21 cellular contexts compared by ENCODE assay signal in genomic region chr18:10797882-10798281, GRCh38.
DNase-seq lines count a peak whose midpoint lies in the region; ATAC-seq and TF ChIP-seq lines count a peak whose summit lies in the region.
"Had no signal": no experiment of that assay in that cellular context is flagged by ENCODE, and none has a peak within 500 bp of the region (broad histone marks: within the 10 kb centered on the region; RNA-seq: fewer than 3 reads in every experiment).

No MANE protein-coding gene starts in this region.

- ATAC-seq in esophagus mucosa (peak; percentile 31), HG03108 (IDR thresholded peaks at IDR 0.05; ENCODE audit: unreplicated experiment) (no peak)
- ATAC-seq: gastrocnemius medialis; stimulated activated memory B cell treated with anti-CD40 and anti-IgM and Interleukin-4, amounts not matched to agents 10 μg/mL and 1 μg/mL and 100 μg/mL, for 72 hours had no signal

- no peaks in the 10 kb centered on the region for H3K9me3 Mint-ChIP-seq in type B pancreatic cell
- H3K9me3 Mint-ChIP-seq in activated naive CD4-positive, alpha-beta T cell treated with anti-CD3 and anti-CD28 coated beads for 36 hours: no peaks in the 10 kb centered on the region
- H3K9me3 Mint-ChIP-seq: dendritic cell treated with granulocyte-macrophage colony-stimulating factor and Interleukin-4, amounts not matched to agents 40 ng/mL and 50 ng/mL, for 4 days; nephron; stimulated activated memory B cell treated with anti-CD40 and anti-IgM and Interleukin-4, amounts not matched to agents 10 μg/mL and 1 μg/mL and 100 μg/mL, for 72 hours had no signal

- TF ChIP-seq POLR2A in adrenal gland (IDR thresholded peaks at IDR 0.05): no peak

- no peaks in the 10 kb centered on the region for H3K27me3 ChIP-seq in adrenal gland
- H3K27me3 ChIP-seq: gastrocnemius medialis had no signal

- peak overlapping the region; percentile 100 for H3K27ac Mint-ChIP-seq in type B pancreatic cell
- no peak overlapping the region for H3K27ac Mint-ChIP-seq in activated naive CD4-positive, alpha-beta T cell treated with anti-CD3 and anti-CD28 coated beads for 36 hours
- H3K27ac Mint-ChIP-seq: dendritic cell treated with granulocyte-macrophage colony-stimulating factor and Interleukin-4, amounts not matched to agents 40 ng/mL and 50 ng/mL, for 4 days; nephron; stimulated activated memory B cell treated with anti-CD40 and anti-IgM and Interleukin-4, amounts not matched to agents 10 μg/mL and 1 μg/mL and 100 μg/mL, for 72 hours had no signal

- H3K27me3 Mint-ChIP-seq in type B pancreatic cell: no peaks in the 10 kb centered on the region
- H3K27me3 Mint-ChIP-seq in activated naive CD4-positive, alpha-beta T cell treated with anti-CD3 and anti-CD28 coated beads for 36 hours (ENCODE audit: low read depth): peaks cover 2% of the 10 kb centered on the region
- H3K27me3 Mint-ChIP-seq: dendritic cell treated with granulocyte-macrophage colony-stimulating factor and Interleukin-4, amounts not matched to agents 40 ng/mL and 50 ng/mL, for 4 days had no signal

- no peaks in the 10 kb centered on the region for H3K36me3 ChIP-seq in adrenal gland (replicated peaks in 1 of 2)
- H3K36me3 ChIP-seq: gastrocnemius medialis, HAP-1 had no signal

- H3K4me3 Mint-ChIP-seq in type B pancreatic cell: no peak overlapping the region
- no peak overlapping the region for H3K4me3 Mint-ChIP-seq in activated naive CD4-positive, alpha-beta T cell treated with anti-CD3 and anti-CD28 coated beads for 36 hours
- H3K4me3 Mint-ChIP-seq: dendritic cell treated with granulocyte-macrophage colony-stimulating factor and Interleukin-4, amounts not matched to agents 40 ng/mL and 50 ng/mL, for 4 days; nephron; stimulated activated memory B cell treated with anti-CD40 and anti-IgM and Interleukin-4, amounts not matched to agents 10 μg/mL and 1 μg/mL and 100 μg/mL, for 72 hours had no signal

- no peak overlapping the region for H3K4me3 ChIP-seq in adrenal gland
- H3K4me3 ChIP-seq: gastrocnemius medialis, HAP-1 had no signal

- WGBS in adrenal gland, 4 donors: 50 to 78% (median 63%) methylated on average over 1 of the region's 1 CpG

- no peaks in the 10 kb centered on the region for H3K9me3 ChIP-seq in adrenal gland (replicated peaks in 1 of 3)
- H3K9me3 ChIP-seq: gastrocnemius medialis, HAP-1 had no signal

- no peaks in the 10 kb centered on the region for H3K4me1 ChIP-seq in adrenal gland (replicated peaks in 1 of 2)
- H3K4me1 ChIP-seq: gastrocnemius medialis, HAP-1 had no signal

- peaks cover 12% of the 10 kb centered on the region for H3K36me3 Mint-ChIP-seq in type B pancreatic cell
- H3K36me3 Mint-ChIP-seq in activated naive CD4-positive, alpha-beta T cell treated with anti-CD3 and anti-CD28 coated beads for 36 hours (ENCODE audit: low read depth): no peaks in the 10 kb centered on the region
- H3K36me3 Mint-ChIP-seq: stimulated activated memory B cell treated with anti-CD40 and anti-IgM and Interleukin-4, amounts not matched to agents 10 μg/mL and 1 μg/mL and 100 μg/mL, for 72 hours had no signal

- no peak for TF ChIP-seq CTCF in type B pancreatic cell (conservative IDR thresholded peaks at IDR 0.05)
- no peak for TF ChIP-seq CTCF in adrenal gland (IDR thresholded peaks at IDR 0.05)

- no peak overlapping the region for H3K27ac ChIP-seq in adrenal gland
- H3K27ac ChIP-seq: 22Rv1, gastrocnemius medialis had no signal

- intact Hi-C loops in activated naive CD4-positive, alpha-beta T cell treated with anti-CD3 and anti-CD28 coated beads for 36 hours (cut with micrococcal nuclease): no loop called here
- intact Hi-C loops in adrenal gland (cut with DNase I): no loop called here

- CTCF ChIA-PET in activated naive CD4-positive, alpha-beta T cell treated with anti-CD3 and anti-CD28 coated beads for 36 hours (lab: Charles Lee): interaction anchor here (0.5 to 1.1 kb wide), 2 partner anchors 54 to 720 kb away, joined by 3 read pairs; no protein-coding TSS in a partner anchor

- DNase-seq in NCI-H1417 (lab: John Stamatoyannopoulos, UW): peak in 2 of 3 experiments; percentile 52 to 94
- no peak for DNase-seq in NCI-H1417 treated with DMSO at 0.1 percent for 48 hours (lab: John Stamatoyannopoulos, UW)
- peak; percentile 25 for DNase-seq in NCI-H2196 (lab: John Stamatoyannopoulos, UW; ENCODE audit: unreplicated experiment)
- DNase-seq in type B pancreatic cell (ENCODE audit: extremely low spot score, unreplicated experiment): no peak
- no peak for DNase-seq in activated naive CD4-positive, alpha-beta T cell treated with anti-CD3 and anti-CD28 coated beads for 36 hours
- no peak for DNase-seq in adrenal gland
- DNase-seq: activated naive CD4-positive, alpha-beta T cell; activated T-cell treated with anti-CD3 and anti-CD28 coated beads for 4 hours; C1 segment of cervical spinal cord; DMS53; gastrocnemius medialis; mammary epithelial cell; NCI-H1930; NCI-H774 had no signal

- peaks cover 9% of the 10 kb centered on the region for H3K4me1 Mint-ChIP-seq in type B pancreatic cell (ENCODE audit: unreplicated experiment)
- no peaks in the 10 kb centered on the region for H3K4me1 Mint-ChIP-seq in activated naive CD4-positive, alpha-beta T cell treated with anti-CD3 and anti-CD28 coated beads for 36 hours (ENCODE audit: low read depth)
- H3K4me1 Mint-ChIP-seq: nephron; stimulated activated memory B cell treated with anti-CD40 and anti-IgM and Interleukin-4, amounts not matched to agents 10 μg/mL and 1 μg/mL and 100 μg/mL, for 72 hours had no signal

Comparison
In these comparisons a context has a peak if more than half of its experiments do, and no peak if none do; other contexts are left out.
1. DNase-seq: peak in NCI-H1417 (2 of 3) and NCI-H2196 (single experiment); none in NCI-H1417 treated with DMSO at 0.1 percent for 48 hours (single experiment), type B pancreatic cell (single experiment), activated naive CD4-positive, alpha-beta T cell treated with anti-CD3 and anti-CD28 coated beads for 36 hours (single experiment) and adrenal gland (0 of 7).